In the genomic region with DNA sequence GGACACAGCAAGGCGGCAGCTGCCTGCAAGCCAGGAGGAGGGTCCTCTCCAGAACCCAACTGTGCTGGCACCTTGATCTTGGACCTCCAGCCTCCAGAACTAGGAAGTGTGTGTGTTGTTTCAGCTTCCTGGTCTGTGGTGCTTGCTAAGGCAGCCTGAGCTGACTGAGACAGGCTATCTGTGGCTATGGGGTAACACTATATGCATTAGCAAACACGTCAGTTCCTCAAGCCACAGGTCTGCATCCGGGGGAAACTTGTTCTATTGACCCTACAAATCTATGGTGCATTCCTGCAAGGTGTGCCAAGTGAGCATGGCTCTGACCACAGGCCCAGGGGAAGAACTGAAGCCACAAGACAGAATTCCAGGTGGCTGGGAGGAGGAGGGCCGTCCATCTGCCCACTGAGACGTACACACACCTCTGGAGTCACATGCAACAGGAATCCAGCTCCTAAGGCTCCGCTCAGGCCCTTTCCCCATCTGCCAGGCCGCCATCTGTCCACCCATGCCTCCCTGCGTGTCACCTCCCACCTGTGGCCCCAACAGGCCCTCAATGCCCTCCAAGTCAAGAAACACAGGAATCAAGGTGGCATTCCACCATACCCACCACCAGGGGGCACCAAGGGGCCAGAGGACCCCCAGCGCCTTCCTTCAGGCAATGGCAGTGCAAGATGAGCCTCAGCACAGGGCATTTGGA, we compare ENCODE assay signal across 8 cellular contexts.
DNase-seq lines count a peak whose midpoint lies in the region; ATAC-seq lines count a peak whose summit lies in the region.

No MANE protein-coding gene starts in this region.

- no peak overlapping the region for H3K9ac ChIP-seq in mesendoderm (ENCODE audit: low read length)

- H2AK5ac ChIP-seq in mesendoderm (ENCODE audit: low read length): no peak overlapping the region

- H4K5ac ChIP-seq in mesendoderm (ENCODE audit: low read length): no peak overlapping the region

- no peak overlapping the region for H3K23ac ChIP-seq in mesendoderm (ENCODE audit: low read length)

- no peaks in the 10 kb centered on the region for H3K36me3 ChIP-seq in mesendoderm (ENCODE audit: control insufficient read depth, insufficient read depth, low read length)

- no peak overlapping the region for H3K4ac ChIP-seq in mesendoderm (ENCODE audit: low read depth, low read length)

- no peaks in the 10 kb centered on the region for H3K27me3 ChIP-seq in mesendoderm (ENCODE audit: insufficient read depth, low read length, poor library complexity)

- peak; percentile 58 for DNase-seq in CD1c-positive myeloid dendritic cell (ENCODE audit: extremely low spot score)
- DNase-seq in NCI-H345 (lab: John Stamatoyannopoulos, UW): peak; percentile 73
- DNase-seq in activated CD4-positive, alpha-beta T cell treated with anti-CD3 and anti-CD28 coated beads, Interleukin-2, amount 50 U/mL, for 24 hours (ENCODE audit: low read depth in 1 of 2, low spot score in 1 of 2): peak; percentile 25 to 50
- peak; percentile 85 for DNase-seq in ecto neural progenitor cell (ENCODE audit: low spot score)
- peak; percentile 82 for DNase-seq in mesendoderm
- peak; percentile 84 for DNase-seq in stimulated activated CD8-positive, alpha-beta memory T cell treated with anti-CD3 and anti-CD28 coated beads, Interleukin-4, amount 100 ng/mL, for 48 hours
- no peak for DNase-seq in NCI-H446 treated with DMSO at 0.1 percent for 48 hours (lab: John Stamatoyannopoulos, UW)

- no peak overlapping the region for H4K8ac ChIP-seq in mesendoderm (ENCODE audit: low read depth, low read length)

- peaks cover 30% of the 10 kb centered on the region for H3K79me1 ChIP-seq in mesendoderm (ENCODE audit: low read length)

- peaks cover 5% of the 10 kb centered on the region for H3K4me1 ChIP-seq in mesendoderm (ENCODE audit: control insufficient read depth, low read depth, low read length)

- H3K4me2 ChIP-seq in mesendoderm (ENCODE audit: low read length): no peak overlapping the region

- H3K18ac ChIP-seq in mesendoderm (ENCODE audit: low read length): no peak overlapping the region

- no peak overlapping the region for H2BK15ac ChIP-seq in mesendoderm (replicated peaks; ENCODE audit: low read depth)

- H3K4me3 ChIP-seq in mesendoderm (ENCODE audit: low read length): no peak overlapping the region

- no peak overlapping the region for H2BK5ac ChIP-seq in mesendoderm (ENCODE audit: low read length)

- WGBS in mesendoderm (ENCODE audit: extremely low coverage, insufficient coverage, low lambda C conversion rate): no CpG with 5 or more reads among the region's 9 CpGs

- no peak overlapping the region for H3K56ac ChIP-seq in mesendoderm (ENCODE audit: low read length)

- no peak overlapping the region for H3K27ac ChIP-seq in mesendoderm (ENCODE audit: low read depth, low read length)

- peaks cover 16% of the 10 kb centered on the region for H3K79me2 ChIP-seq in mesendoderm (ENCODE audit: control insufficient read depth, insufficient read depth, low read length)

- peak; percentile 58 for ATAC-seq in GM21381 (IDR thresholded peaks at IDR 0.05; ENCODE audit: unreplicated experiment)

- no peak overlapping the region for H2BK120ac ChIP-seq in mesendoderm (ENCODE audit: low read depth, low read length)
